1 cellular context compared by ENCODE assay signal in genomic region chr4:158724647-158725046, GRCh38.
TF ChIP-seq lines count a peak whose summit lies in the region.

No MANE protein-coding gene starts in this region.

TF ChIP-seq in IMR-90, 13 proteins besides CTCF, POLR2A, EP300 and RAD21:
- no peak for TF ChIP-seq MXI1 (IDR thresholded peaks at IDR 0.05; ENCODE audit: borderline replicate concordance, low read depth, low read length)
- no peak for TF ChIP-seq SMC3 (IDR thresholded peaks at IDR 0.05; ENCODE audit: low read depth, low read length)
- no peak for TF ChIP-seq RCOR1 (IDR thresholded peaks at IDR 0.05; ENCODE audit: insufficient replicate concordance, low read length)
- no peak for TF ChIP-seq ELK1 (IDR thresholded peaks at IDR 0.05; ENCODE audit: borderline replicate concordance, low read depth, low read length)
- no peak for TF ChIP-seq NFE2L2 (IDR thresholded peaks at IDR 0.05; ENCODE audit: low read depth, low read length)
- TF ChIP-seq CHD1 (IDR thresholded peaks at IDR 0.05; ENCODE audit: low read depth, low read length) = no peak
